12 cellular contexts compared by ENCODE assay signal in the genomic region with DNA sequence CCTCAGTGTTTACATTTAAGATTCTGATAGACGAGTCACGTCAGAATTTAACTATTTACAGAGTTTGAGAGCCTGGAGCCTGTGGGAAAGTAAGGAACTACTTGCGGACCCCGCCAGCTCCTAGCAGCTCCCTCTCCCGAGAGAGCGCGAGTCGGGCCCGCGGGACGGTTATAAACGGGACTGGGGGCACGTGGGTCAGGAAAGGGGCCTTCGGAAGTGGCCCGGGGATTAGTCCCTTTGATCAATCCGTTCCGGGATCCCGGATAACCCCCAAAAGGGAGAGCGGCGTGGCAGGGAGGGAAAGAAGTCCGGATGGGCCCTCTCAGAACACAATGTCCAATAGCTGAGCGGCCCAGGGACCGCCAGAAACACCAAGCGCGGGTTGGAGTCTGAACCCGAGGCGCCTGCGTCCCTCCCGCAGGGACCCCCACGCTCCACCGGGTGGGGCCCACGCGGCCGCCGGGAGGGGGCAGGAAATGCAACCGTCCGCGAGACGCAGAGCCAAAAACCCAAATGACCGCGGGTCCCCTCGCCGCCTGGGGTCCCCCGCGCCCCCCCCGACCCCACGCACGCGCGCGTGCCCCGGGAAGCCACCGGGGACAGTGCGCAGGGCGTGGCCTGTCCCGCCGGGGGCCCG. TPM values are rescaled to one million over a fixed set of nuclear protein-coding genes. Genes with fewer than 3 reads are reported as not detected.
DNase-seq lines count a peak whose midpoint lies in the region; ATAC-seq and TF ChIP-seq lines count a peak whose summit lies in the region.
"Had no signal": no experiment of that assay in that cellular context is flagged by ENCODE, and none has a peak within 500 bp of the region (broad histone marks: within the 10 kb centered on the region; RNA-seq: fewer than 3 reads in every experiment).

No MANE protein-coding gene starts in this region.

- peak overlapping the region; percentile 27; the same call in 1 of the 2 replicates for H3K4me3 ChIP-seq in PC-3 (ENCODE audit: low read length)
- H3K4me3 ChIP-seq in esophagus muscularis mucosa, result peak overlapping the region; percentile 41 to 47 (median 45)
- H3K4me3 ChIP-seq in sigmoid colon, result peak overlapping the region in 3 of 4 donors; percentile 17 to 40 (median 34)

- no peaks in the 10 kb centered on the region for H3K4me1 ChIP-seq in PC-3 (ENCODE audit: insufficient read depth, low read length)
- H3K4me1 ChIP-seq in esophagus muscularis mucosa, result peaks cover 33 to 47% (median 39%) of the 10 kb centered on the region in 4 donors
- H3K4me1 ChIP-seq in sigmoid colon, result peaks cover 0 to 43% (median 38%) of the 10 kb centered on the region in 4 donors

- no peaks in the 10 kb centered on the region for H4K20me1 ChIP-seq in PC-3 (ENCODE audit: low read length)

- TF ChIP-seq EP300 in esophagus muscularis mucosa (IDR thresholded peaks at IDR 0.05) (no peak), sigmoid colon (IDR thresholded peaks at IDR 0.05) (no peak)

- no peaks in the 10 kb centered on the region for H3K9me2 ChIP-seq in PC-3 (replicated peaks; ENCODE audit: low read length)

- WGBS in esophagus muscularis mucosa, result 16% methylated on average over 11 of the region's 58 CpGs
- WGBS in sigmoid colon, 2 donors, result 3 to 4% methylated on average over 58 of the region's 58 CpGs

- H3K27ac ChIP-seq in PC-3 (ENCODE audit: low read length) (no peak overlapping the region), esophagus muscularis mucosa (replicated peaks in 1 of 4) (no peak overlapping the region), sigmoid colon (no peak overlapping the region)
- H3K27ac ChIP-seq: neutrophil had no signal

- peaks cover 63% of the 10 kb centered on the region for H3K27me3 ChIP-seq in PC-3 (ENCODE audit: low read length)
- H3K27me3 ChIP-seq in esophagus muscularis mucosa, result peaks cover 30 to 100% (median 69%) of the 10 kb centered on the region in 4 donors
- peaks cover 61 to 99% (median 88%) of the 10 kb centered on the region in 3 donors for H3K27me3 ChIP-seq in sigmoid colon

- no peak overlapping the region for H2AFZ ChIP-seq in PC-3 (ENCODE audit: low read length)

- H3F3A ChIP-seq in PC-3 (ENCODE audit: low read length, unreplicated experiment), result no peaks in the 10 kb centered on the region

- CTCF ChIA-PET in PC-3 (lab: Charles Lee), result no interaction called here

- intact Hi-C loops in PC-3 (cut with micrococcal nuclease), result no loop called here
- intact Hi-C loops in esophagus muscularis mucosa (cut with DNase I), result no loop called here
- intact Hi-C loops in sigmoid colon (cut with DNase I), result loop anchor here (10.0 kb wide), 1 partner anchor 707 kb away; a partner anchor contains a TSS

- peak overlapping the region; percentile 57; the same call in 1 of the 2 replicates for H3K4me2 ChIP-seq in PC-3 (ENCODE audit: low read length)

- H3K9me3 ChIP-seq in PC-3 (ENCODE audit: low read length), result no peaks in the 10 kb centered on the region
- H3K9me3 ChIP-seq in esophagus muscularis mucosa, result no peaks in the 10 kb centered on the region
- H3K9me3 ChIP-seq in sigmoid colon, result no peaks in the 10 kb centered on the region
- H3K9me3 ChIP-seq: neutrophil had no signal

- POLR2A ChIA-PET in PC-3 (lab: Charles Lee; ENCODE audit: unreplicated experiment), result no interaction called here

- no peak for TF ChIP-seq CTCF in PC-3 (conservative IDR thresholded peaks at IDR 0.05; ENCODE audit: low read depth, low read length)
- no peak for TF ChIP-seq CTCF in esophagus muscularis mucosa (IDR thresholded peaks at IDR 0.05)
- no peak for TF ChIP-seq CTCF in sigmoid colon (IDR thresholded peaks at IDR 0.05)

- no peak for TF ChIP-seq POLR2A in esophagus muscularis mucosa (IDR thresholded peaks at IDR 0.05; ENCODE audit: low read depth)
- no peak for TF ChIP-seq POLR2A in sigmoid colon (IDR thresholded peaks at IDR 0.05)

- no peak overlapping the region for H3K9ac ChIP-seq in PC-3 (ENCODE audit: low read length)

- ATAC-seq in PC-3 (no peak), HG02571 (IDR thresholded peaks at IDR 0.05; ENCODE audit: unreplicated experiment) (no peak)

- no peaks in the 10 kb centered on the region for H3K79me2 ChIP-seq in PC-3 (ENCODE audit: low read length)

- no peaks in the 10 kb centered on the region for H3K36me3 ChIP-seq in PC-3 (ENCODE audit: low read depth, low read length)
- H3K36me3 ChIP-seq in esophagus muscularis mucosa, result no peaks in the 10 kb centered on the region
- H3K36me3 ChIP-seq in sigmoid colon, result no peaks in the 10 kb centered on the region
- H3K36me3 ChIP-seq: neutrophil had no signal

- no TSS peak for BruUV-seq in PC-3 (replicated peaks; lab: Mats Ljungman, UMichigan)

- DNase-seq in NCI-H1092 treated with DMSO at 0.1 percent for 48 hours (lab: John Stamatoyannopoulos, UW) (peak; percentile 56), NCI-H1092 (lab: John Stamatoyannopoulos, UW) (no peak), PC-3 (no peak), esophagus muscularis mucosa (ENCODE audit: extremely low spot score) (no peak), sigmoid colon (peak; percentile 56), NK-92 (lab: John Stamatoyannopoulos, UW; ENCODE audit: unreplicated experiment) (no peak), ureter (ENCODE audit: low spot score) (no peak)
- DNase-seq: 8988T; MV-4-11; stimulated activated naive CD4-positive, alpha-beta T cell treated with Interleukin-2 at 50 U/mL for 16 hours had no signal

RNA-seq across cellular contexts. Expression of a gene that starts 3.6 kb away (rescaled TPM):
- total RNA-seq in PC-3 (2014; rRNA removed), result not detected in 2 replicates
- not detected for total RNA-seq in esophagus muscularis mucosa
- not detected for total RNA-seq in sigmoid colon
- polyA plus RNA-seq in sigmoid colon, result not detected
- not detected for total RNA-seq in ureter

RNA-seq across cellular contexts. Expression of a gene that starts 13.6 kb away (rescaled TPM):
- not detected in 2 replicates for total RNA-seq in PC-3 (2014; rRNA removed)
- not detected for total RNA-seq in esophagus muscularis mucosa
- not detected for total RNA-seq in sigmoid colon
- polyA plus RNA-seq in sigmoid colon, result under 1 TPM in 1 of 3 donors, not detected in 2; 0.03 TPM
- total RNA-seq in ureter, result not detected

Comparison
In these comparisons a context has a peak if more than half of its experiments do, and no peak if none do; other contexts are left out.
1. DNase-seq: peak in NCI-H1092 treated with DMSO at 0.1 percent for 48 hours (single experiment) and sigmoid colon (single experiment); none in NCI-H1092 (single experiment), PC-3 (single experiment), esophagus muscularis mucosa (single experiment), NK-92 (single experiment) and ureter (single experiment).
2. Peak in every context shown above with its lines, with median percentiles within 50 percentile points of each other: H3K4me3 ChIP-seq.